In genomic region chr14:80428171-80428570, GRCh38 we compare ENCODE assay signal across 10 cellular contexts.
"Had no signal": no experiment of that assay in that cellular context is flagged by ENCODE, and none has a peak within 500 bp of the region (broad histone marks: within the 10 kb centered on the region; RNA-seq: fewer than 3 reads in every experiment).

No MANE protein-coding gene starts in this region.

- DNase-seq: activated CD4-positive, alpha-beta T cell treated with anti-CD3 and anti-CD28 coated beads, Interleukin-2, amount 50 U/mL, for 1 hour; activated naive CD4-positive, alpha-beta T cell treated with anti-CD3 and anti-CD28 coated beads for 36 hours; activated T-cell treated with anti-CD3 and anti-CD28 coated beads for 4 hours; adrenal gland; mucosa of descending colon; naive thymus-derived CD8-positive, alpha-beta T cell; nucleus accumbens; stimulated activated naive CD8-positive, alpha-beta T cell treated with anti-CD3 and anti-CD28 coated beads, Interleukin-15, Interleukin-2, amounts not matched to agents 100 U/mL and 50 U/mL, for 24 hours; T-helper 2 cell had no signal

- H3K27ac ChIP-seq: adrenal gland, prostate gland had no signal

- H3K4me1 ChIP-seq: adrenal gland, prostate gland had no signal

- H3K4me3 ChIP-seq: adrenal gland, mucosa of descending colon, prostate gland had no signal

- H3K27me3 ChIP-seq: adrenal gland had no signal

- H3K9me3 ChIP-seq: adrenal gland, mucosa of descending colon, prostate gland had no signal

- H3K36me3 ChIP-seq: adrenal gland, prostate gland had no signal
